1 cellular context compared by ENCODE assay signal in genomic region chr6:24960991-24961475, GRCh38.
TF ChIP-seq lines count a peak whose summit lies in the region.

No MANE protein-coding gene starts in this region.

TF ChIP-seq in HEK293, 187 proteins besides CTCF, POLR2A, EP300 and RAD21 (continued from another document):
- TF ChIP-seq BCL6B (tag by site-specific recombination; IDR thresholded peaks at IDR 0.05) (no peak), ZBTB44 (tag by site-specific recombination; IDR thresholded peaks at IDR 0.05) (no peak), ZNF518A (tag by site-specific recombination; conservative IDR thresholded peaks at IDR 0.05; ENCODE audit: low read depth) (no peak), IKZF3 (tag by site-specific recombination; IDR thresholded peaks at IDR 0.05) (0 out of 2 replicates have a peak, but pooled peaks have one; percentile 45), ZBTB8A (tag by site-specific recombination; IDR thresholded peaks at IDR 0.05) (peak; percentile 27; the same call in 1 of the 2 replicates), PRDM6 (tag by site-specific recombination; IDR thresholded peaks at IDR 0.05) (peak; percentile 76), HOXD13 (CRISPR knock-in tag; IDR thresholded peaks at IDR 0.05; ENCODE audit: borderline replicate concordance) (no peak), ZNF2 (tag by site-specific recombination; IDR thresholded peaks at IDR 0.05) (no peak), ZNF664 (tag by site-specific recombination; IDR thresholded peaks at IDR 0.05) (no peak), ZNF692 (tag by site-specific recombination; IDR thresholded peaks at IDR 0.05) (peak; percentile 25; the same call in 1 of the 2 replicates), ZNF580 (tag by site-specific recombination; IDR thresholded peaks at IDR 0.05) (peak; percentile 78), ZBTB26 (tag by site-specific recombination; optimal IDR thresholded peaks at IDR 0.05) (no peak), ZNF423 (tag by site-specific recombination; IDR thresholded peaks at IDR 0.05) (peak; percentile 40; the same call in 1 of the 2 replicates), ZNF707 (tag by site-specific recombination; IDR thresholded peaks at IDR 0.05) (no peak), ZBTB6 (tag by site-specific recombination; IDR thresholded peaks at IDR 0.05) (no peak), ZNF791 (tag by site-specific recombination; IDR thresholded peaks at IDR 0.05) (no peak), PRDM4 (tag by site-specific recombination; IDR thresholded peaks at IDR 0.05) (peak; percentile 75), ZNF843 (tag by site-specific recombination; IDR thresholded peaks at IDR 0.05) (peak; percentile 93), SP2 (tag by site-specific recombination; IDR thresholded peaks at IDR 0.05) (no peak), ZNF529 (tag by site-specific recombination; IDR thresholded peaks at IDR 0.05; ENCODE audit: insufficient replicate concordance) (no peak), ZNF561 (tag by site-specific recombination; IDR thresholded peaks at IDR 0.05; ENCODE audit: borderline replicate concordance) (0 out of 2 replicates have a peak, but pooled peaks have one; percentile 56), ZNF324 (tag by site-specific recombination; IDR thresholded peaks at IDR 0.05) (no peak), GFI1B (tag by site-specific recombination; IDR thresholded peaks at IDR 0.05) (no peak)
